In the genomic region with DNA sequence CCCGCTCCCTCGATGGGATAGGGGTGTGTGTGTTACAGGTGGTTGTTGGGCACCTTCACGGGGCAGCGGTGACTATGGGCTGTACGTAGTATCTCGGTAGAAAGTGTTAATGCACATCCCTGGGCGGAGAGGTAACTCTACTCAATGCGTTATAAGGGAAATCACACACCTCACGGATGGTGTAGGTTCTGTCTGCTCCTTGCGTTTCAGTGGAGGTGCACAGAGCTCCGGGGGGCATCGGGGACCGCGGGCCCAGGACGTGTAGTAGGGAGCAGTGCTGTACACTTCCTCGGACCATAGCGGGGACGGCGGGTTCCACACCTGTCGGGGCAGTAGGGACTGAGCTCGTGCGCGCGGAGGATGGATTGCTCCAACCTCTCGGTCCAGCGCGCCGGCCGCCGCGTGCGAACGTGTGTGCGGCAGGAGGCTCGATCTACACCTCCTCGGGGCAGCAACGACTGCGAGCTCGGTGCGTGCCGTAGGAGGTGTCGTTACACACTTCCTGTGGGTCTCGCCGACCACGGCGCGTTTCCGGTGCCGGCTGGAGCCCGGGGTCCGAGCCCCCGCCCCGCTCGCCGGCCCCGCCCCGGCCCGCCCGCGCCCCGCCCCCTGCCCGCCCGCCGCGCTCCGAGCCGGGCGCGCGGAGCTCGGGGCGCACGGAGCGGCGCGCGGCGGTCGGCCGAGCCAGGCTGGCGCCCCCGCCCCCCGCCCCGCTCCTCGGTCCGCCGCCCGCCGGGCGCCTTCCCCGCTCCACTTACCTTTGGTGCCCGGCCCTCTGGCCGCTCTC, we compare ENCODE assay signal across 8 cellular contexts. TPM values are rescaled to one million over a fixed set of nuclear protein-coding genes. Genes with fewer than 3 reads are reported as not detected.
DNase-seq lines count a peak whose midpoint lies in the region; FAIRE-seq and TF ChIP-seq lines count a peak whose summit lies in the region.

Gene KIAA1958, plus strand, starts transcription at position 607 of the 787 bp plus-strand sequence. CDS start 87,254 bp downstream, outside the sequence.

- FAIRE-seq in H54 (lab: Jason Lieb, UNC): no peak

- H3K27ac ChIP-seq in SJCRH30 (peak within 1 kb of the TSS; percentile 52), ovary (peak within 1 kb of the TSS; percentile 92 to 97), tibial artery (peak within 1 kb of the TSS; percentile 90 to 91)

- no peaks in the 10 kb centered on the region for H3K9me3 Mint-ChIP-seq in activated naive CD4-positive, alpha-beta T cell treated with anti-CD3 and anti-CD28 coated beads, Interleukin-2, amount 10 ng/mL, durations not matched to agents 7 days and 5 days

- H3K4me3 Mint-ChIP-seq in activated naive CD4-positive, alpha-beta T cell treated with anti-CD3 and anti-CD28 coated beads, Interleukin-2, amount 10 ng/mL, durations not matched to agents 7 days and 5 days: peak within 1 kb of the TSS; percentile 94

- peak within 1 kb of the TSS; percentile 92 for H3K27ac Mint-ChIP-seq in activated naive CD4-positive, alpha-beta T cell treated with anti-CD3 and anti-CD28 coated beads, Interleukin-2, amount 10 ng/mL, durations not matched to agents 7 days and 5 days

- CTCF ChIA-PET in activated naive CD4-positive, alpha-beta T cell treated with anti-CD3 and anti-CD28 coated beads, Interleukin-2, amount 10 ng/mL, durations not matched to agents 7 days and 5 days (lab: Charles Lee): interaction anchor here (0.8 to 1.7 kb wide), 5 partner anchors 10 to 416 kb away, joined by 3 to 5 read pairs (median 4); partner anchors contain the start of gene HSDL2

- H3K9me3 ChIP-seq in SJCRH30 (replicated peaks): no peaks in the 10 kb centered on the region
- H3K9me3 ChIP-seq in ovary: no peaks in the 10 kb centered on the region
- H3K9me3 ChIP-seq in tibial artery: no peaks in the 10 kb centered on the region

- H3K4me1 ChIP-seq in SJCRH30: peaks cover 5% of the 10 kb centered on the region
- peaks cover 4% of the 10 kb centered on the region for H3K4me1 ChIP-seq in ovary (ENCODE audit: insufficient read depth)
- peaks cover 0 to 35% (median 7%) of the 10 kb centered on the region in 4 donors for H3K4me1 ChIP-seq in tibial artery

- H3K36me3 Mint-ChIP-seq in activated naive CD4-positive, alpha-beta T cell treated with anti-CD3 and anti-CD28 coated beads, Interleukin-2, amount 10 ng/mL, durations not matched to agents 7 days and 5 days: peaks cover 7% of the 10 kb centered on the region

- peaks cover 35% of the 10 kb centered on the region for H3K4me1 Mint-ChIP-seq in activated naive CD4-positive, alpha-beta T cell treated with anti-CD3 and anti-CD28 coated beads, Interleukin-2, amount 10 ng/mL, durations not matched to agents 7 days and 5 days

- peaks cover 4% of the 10 kb centered on the region for H3K27me3 Mint-ChIP-seq in activated naive CD4-positive, alpha-beta T cell treated with anti-CD3 and anti-CD28 coated beads, Interleukin-2, amount 10 ng/mL, durations not matched to agents 7 days and 5 days

- TF ChIP-seq CTCF in LNCaP clone FGC (IDR thresholded peaks at IDR 0.05; ENCODE audit: control insufficient read depth, extremely low read depth, insufficient read depth) (no peak), ovary (IDR thresholded peaks at IDR 0.05) (peak in 1 of 3 donors; percentile 20), tibial artery (IDR thresholded peaks at IDR 0.05) (no peak)

- DNase-seq in GDM1 (lab: John Stamatoyannopoulos, UW) (peak; percentile 77), H54 (ENCODE audit: insufficient read length, low spot score) (peak; percentile 81), LNCaP clone FGC (ENCODE audit: low read depth) (peak; percentile 64), SJCRH30 (peak; percentile 89 to 92), head of caudate nucleus (peak; percentile 26 to 89 (median 78)), ovary (peak; percentile 83 to 89 (median 86)), tibial artery (peak; percentile 36 to 87)
- DNase-seq in activated naive CD4-positive, alpha-beta T cell treated with anti-CD3 and anti-CD28 coated beads, Interleukin-2, amount 10 ng/mL, durations not matched to agents 7 days and 5 days: peak; percentile 90

- no peak for TF ChIP-seq EP300 in ovary (IDR thresholded peaks at IDR 0.05)

- H3K4me3 ChIP-seq in LNCaP clone FGC (ENCODE audit: low read depth, low read length) (peak within 1 kb of the TSS; percentile 88), SJCRH30 (peak within 1 kb of the TSS; percentile 99), ovary (peak within 1 kb of the TSS; percentile 87), tibial artery (peak within 1 kb of the TSS; percentile 96 to 98)

- peak; percentile 80 for TF ChIP-seq POLR2A in H54 (IDR thresholded peaks at IDR 0.05; ENCODE audit: low read depth, low read length)
- peak; percentile 64 for TF ChIP-seq POLR2A in ovary (IDR thresholded peaks at IDR 0.05)

- no peaks in the 10 kb centered on the region for H3K27me3 ChIP-seq in SJCRH30
- no peaks in the 10 kb centered on the region for H3K27me3 ChIP-seq in ovary
- no peaks in the 10 kb centered on the region for H3K27me3 ChIP-seq in tibial artery

- intact Hi-C loops in head of caudate nucleus (cut with DNase I) (loop anchor here (10.0 kb wide), 1 partner anchor 112 kb away; no protein-coding TSS in a partner anchor), ovary (cut with DNase I) (loop anchor here in 1 of 4 donors (10.0 kb wide), 1 partner anchor 102 kb away; the partner anchor contains the start of gene HSDL2), tibial artery (cut with DNase I; ENCODE audit: low total_unique reads) (loop anchor here (10.0 kb wide), 2 partner anchors 102 to 328 kb away; partner anchors contain the start of gene HSDL2)

- H3K36me3 ChIP-seq in SJCRH30 (no peaks in the 10 kb centered on the region), ovary (no peaks in the 10 kb centered on the region), tibial artery (no peaks in the 10 kb centered on the region)

- 1 to 3% (median 2%) methylated on average over 38 to 92 of the region's 93 CpGs for WGBS in ovary, 3 donors

RNA-seq across cellular contexts. Expression of gene KIAA1958, which starts in this region (rescaled TPM):
- 16.2 and 17.6 TPM in 2 replicates for total RNA-seq in SJCRH30 (2014; rRNA removed; shearing (Covaris generic))
- total RNA-seq in ovary: 10 to 100 TPM; 14.8 to 40.3 (median 24.6) TPM
- 1 to 10 TPM; 5.7 to 7.9 TPM for polyA plus RNA-seq in ovary

Comparison
In these comparisons a context has a peak if more than half of its experiments do, and no peak if none do; other contexts are left out.
1. Peak in every context shown above with its lines: DNase-seq, H3K4me3 ChIP-seq and H3K27ac ChIP-seq.